In genomic region chr9:126723807-126724172, GRCh38 we compare ENCODE assay signal across 7 cellular contexts.
DNase-seq lines count a peak whose midpoint lies in the region; ATAC-seq and TF ChIP-seq lines count a peak whose summit lies in the region.

No MANE protein-coding gene starts in this region.

- H3K36me3 ChIP-seq in heart left ventricle = no peaks in the 10 kb centered on the region

- WGBS in heart left ventricle, 4 donors = 34 to 53% (median 47%) methylated on average over 14 of the region's 14 CpGs

- no peak overlapping the region for H3K27ac Mint-ChIP-seq in nephron progenitor cell

- no peaks in the 10 kb centered on the region for H3K36me3 Mint-ChIP-seq in nephron progenitor cell (ENCODE audit: low read depth)

- H3K27me3 Mint-ChIP-seq in nephron progenitor cell (ENCODE audit: low read depth, poor library complexity) = peaks cover 76% of the 10 kb centered on the region

- intact Hi-C loops in heart left ventricle (cut with DNase I) = loop anchor here in 2 of 10 donors (5.0 kb wide), 2 partner anchors 39 to 54 kb away; no protein-coding TSS in a partner anchor

- ATAC-seq in heart left ventricle = no peak

- H3K4me3 ChIP-seq in heart left ventricle = peak overlapping the region in 2 of 12 donors; percentile 64 to 79

- peak overlapping the region; percentile 67 for H3K4me3 Mint-ChIP-seq in nephron progenitor cell

- peaks cover 0 to 47% (median 10%) of the 10 kb centered on the region in 12 donors for H3K4me1 ChIP-seq in heart left ventricle

- peaks cover 0 to 25% (median 10%) of the 10 kb centered on the region in 9 donors for H3K27me3 ChIP-seq in heart left ventricle

- peaks cover 40% of the 10 kb centered on the region for H3K4me1 Mint-ChIP-seq in nephron progenitor cell

- peaks cover 0 to 4% (median 0%) of the 10 kb centered on the region in 12 donors for H3K9me3 ChIP-seq in heart left ventricle

- DNase-seq in EL (peak; percentile 14), NCI-H2196 treated with DMSO at 0.1 percent for 48 hours (lab: John Stamatoyannopoulos, UW; ENCODE audit: unreplicated experiment) (peak; percentile 66), caudate nucleus (lab: John Stamatoyannopoulos, UW) (peak in 21 of 61 donors; percentile 27 to 87 (median 65)), nephron progenitor cell (no peak), NCI-H526 treated with DMSO at 0.1 percent for 48 hours (lab: John Stamatoyannopoulos, UW) (no peak), HCEC 1CT (no peak), heart left ventricle (no peak)

- no peak for TF ChIP-seq CTCF in nephron progenitor cell (IDR thresholded peaks at IDR 0.05)
- no peak for TF ChIP-seq CTCF in heart left ventricle (IDR thresholded peaks at IDR 0.05)

- no peak for TF ChIP-seq POLR2A in heart left ventricle (IDR thresholded peaks at IDR 0.05)

- H3K27ac ChIP-seq in caudate nucleus (ENCODE audit: low read depth, low read length) = peak overlapping the region; percentile 71
- peak overlapping the region in 1 of 12 donors; percentile 30 for H3K27ac ChIP-seq in heart left ventricle

- H3K9me3 Mint-ChIP-seq in nephron progenitor cell = peaks cover 10% of the 10 kb centered on the region

Comparison
In these comparisons a context has a peak if more than half of its experiments do, and no peak if none do; other contexts are left out.
1. DNase-seq: peak in EL (single experiment) and NCI-H2196 treated with DMSO at 0.1 percent for 48 hours (single experiment); none in nephron progenitor cell (single experiment), NCI-H526 treated with DMSO at 0.1 percent for 48 hours (single experiment), HCEC 1CT (single experiment) and heart left ventricle (0 of 5).